14 cellular contexts compared by ENCODE assay signal in the genomic region with DNA sequence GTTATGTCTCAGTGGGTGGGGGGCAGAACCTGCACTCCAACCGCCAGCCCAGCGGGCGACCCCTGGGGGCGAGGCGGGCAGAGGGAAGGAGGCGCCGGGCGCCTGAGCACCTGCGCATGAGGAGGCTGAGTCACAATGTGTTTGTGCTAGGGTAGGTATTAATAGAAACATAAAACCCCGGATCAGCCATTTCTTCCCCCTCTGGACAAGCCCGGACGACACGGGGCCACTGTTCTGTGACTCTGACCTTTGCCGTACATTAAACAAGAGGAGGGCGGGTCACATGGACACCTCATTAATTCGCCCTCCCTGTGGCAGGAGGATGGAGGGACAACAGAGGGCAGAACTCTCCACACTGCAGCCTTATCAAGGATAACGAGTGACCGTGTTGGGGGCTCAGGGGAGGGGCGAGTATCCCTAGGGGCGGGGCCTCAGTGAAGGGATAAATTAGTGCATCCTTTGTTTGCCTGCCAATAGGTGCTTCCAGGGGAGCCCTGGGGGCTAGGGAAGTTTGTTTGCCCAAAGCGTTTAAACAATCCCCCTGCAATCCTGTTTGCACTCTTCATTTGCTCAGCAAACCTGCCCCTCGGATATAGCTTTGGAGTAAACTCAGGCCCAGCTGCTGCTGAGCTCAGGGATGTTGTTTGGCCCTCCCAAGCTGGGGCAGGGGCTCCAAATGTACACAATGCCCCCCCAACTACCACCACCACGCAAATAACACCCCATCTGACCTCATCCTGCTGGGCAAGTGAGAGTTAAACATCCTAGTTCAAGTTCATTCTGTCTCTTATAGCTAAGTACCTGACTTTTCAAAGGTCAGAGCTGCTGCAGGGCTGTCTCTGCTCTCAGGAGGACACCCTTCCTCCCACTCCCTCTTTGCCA.
DNase-seq lines count a peak whose midpoint lies in the region; ATAC-seq, FAIRE-seq and TF ChIP-seq lines count a peak whose summit lies in the region.
"Had no signal": no experiment of that assay in that cellular context is flagged by ENCODE, and none has a peak within 500 bp of the region (broad histone marks: within the 10 kb centered on the region; RNA-seq: fewer than 3 reads in every experiment).

No MANE protein-coding gene starts in this region.

- DNase-seq in right atrium auricular region (ENCODE audit: low spot score) (no peak), Right ventricle myocardium superior (no peak), NCI-H748 (lab: John Stamatoyannopoulos, UW; ENCODE audit: unreplicated experiment) (peak; percentile 95), hepatocyte (ENCODE audit: low spot score) (peak; percentile 66), GM12891 (ENCODE audit: insufficient read length, low spot score) (no peak)
- DNase-seq in activated T-helper 2 cell treated with anti-CD3 and anti-CD28 coated beads, Interferon-gamma antibody, Interleukin-2, Interleukin-4, amounts not matched to agents 10 μg/mL and 5 μg/mL and 100 μg/mL, durations not matched to agents 14 hours and 24 hours and 36 hours (ENCODE audit: low spot score): no peak
- DNase-seq: activated CD8-positive, alpha-beta memory T cell treated with anti-CD3 and anti-CD28 coated beads, Interleukin-2, amount 50 U/mL, for 4 hours; Karpas-422; midbrain; NCI-H524 treated with DMSO at 0.1 percent for 48 hours; stimulated activated CD8-positive, alpha-beta memory T cell treated with anti-CD3 and anti-CD28 coated beads, Interleukin-4, amount 100 ng/mL, for 48 hours; trophoblast cell had no signal

- ATAC-seq in Right ventricle myocardium superior (ENCODE audit: poor library complexity) (no peak), GM21528 (IDR thresholded peaks at IDR 0.05; ENCODE audit: low FRiP score, unreplicated experiment) (no peak), GM19395 (IDR thresholded peaks at IDR 0.05; ENCODE audit: unreplicated experiment) (no peak)

- no peaks in the 10 kb centered on the region for H3K9me3 Mint-ChIP-seq in activated T-helper 2 cell treated with anti-CD3 and anti-CD28 coated beads, Interferon-gamma antibody, Interleukin-2, Interleukin-4, amounts not matched to agents 10 μg/mL and 5 μg/mL and 100 μg/mL, durations not matched to agents 14 hours and 24 hours and 36 hours

- 47% methylated on average over 22 of the region's 23 CpGs for WGBS in hepatocyte (ENCODE audit: low lambda C conversion rate, missing lambda C conversion rate)

- H3K27me3 Mint-ChIP-seq in activated T-helper 2 cell treated with anti-CD3 and anti-CD28 coated beads, Interferon-gamma antibody, Interleukin-2, Interleukin-4, amounts not matched to agents 10 μg/mL and 5 μg/mL and 100 μg/mL, durations not matched to agents 14 hours and 24 hours and 36 hours (ENCODE audit: low read depth): no peaks in the 10 kb centered on the region

- no peaks in the 10 kb centered on the region for H4K20me1 ChIP-seq in hepatocyte (ENCODE audit: insufficient read depth, poor library complexity, severe bottlenecking)

- H3K27me3 ChIP-seq in right atrium auricular region (no peaks in the 10 kb centered on the region), hepatocyte (no peaks in the 10 kb centered on the region)

- no peak for FAIRE-seq in GM12891 (lab: Jason Lieb, UNC)

- H3K4me3 ChIP-seq in right atrium auricular region (no peak overlapping the region), hepatocyte (no peak overlapping the region)

- intact Hi-C loops in Right ventricle myocardium superior (cut with DNase I): no loop called here
- intact Hi-C loops in activated T-helper 2 cell treated with anti-CD3 and anti-CD28 coated beads, Interferon-gamma antibody, Interleukin-2, Interleukin-4, amounts not matched to agents 10 μg/mL and 5 μg/mL and 100 μg/mL, durations not matched to agents 14 hours and 24 hours and 36 hours (cut with micrococcal nuclease): no loop called here

- H3K9me3 ChIP-seq in right atrium auricular region (no peaks in the 10 kb centered on the region), hepatocyte (ENCODE audit: low read depth) (no peaks in the 10 kb centered on the region)

- TF ChIP-seq POLR2A in GM12891 (IDR thresholded peaks at IDR 0.05; ENCODE audit: low read depth, low read length): no peak

- H3K36me3 ChIP-seq in right atrium auricular region (no peaks in the 10 kb centered on the region), hepatocyte (replicated peaks; ENCODE audit: insufficient read depth, low read depth) (no peaks in the 10 kb centered on the region)

- H2AFZ ChIP-seq in hepatocyte: no peak overlapping the region

- H3K27ac ChIP-seq in right atrium auricular region (peak overlapping the region; percentile 81 to 86), hepatocyte (peak overlapping the region; percentile 59)

- H3K4me1 Mint-ChIP-seq in activated T-helper 2 cell treated with anti-CD3 and anti-CD28 coated beads, Interferon-gamma antibody, Interleukin-2, Interleukin-4, amounts not matched to agents 10 μg/mL and 5 μg/mL and 100 μg/mL, durations not matched to agents 14 hours and 24 hours and 36 hours (ENCODE audit: low read depth): no peaks in the 10 kb centered on the region

- H3K4me1 ChIP-seq in right atrium auricular region (peaks cover 0 to 52% of the 10 kb centered on the region in 2 donors), hepatocyte (ENCODE audit: insufficient read depth) (peaks cover 51% of the 10 kb centered on the region)

- no peak overlapping the region for H3K27ac Mint-ChIP-seq in activated T-helper 2 cell treated with anti-CD3 and anti-CD28 coated beads, Interferon-gamma antibody, Interleukin-2, Interleukin-4, amounts not matched to agents 10 μg/mL and 5 μg/mL and 100 μg/mL, durations not matched to agents 14 hours and 24 hours and 36 hours

- H3K4me3 Mint-ChIP-seq in activated T-helper 2 cell treated with anti-CD3 and anti-CD28 coated beads, Interferon-gamma antibody, Interleukin-2, Interleukin-4, amounts not matched to agents 10 μg/mL and 5 μg/mL and 100 μg/mL, durations not matched to agents 14 hours and 24 hours and 36 hours (ENCODE audit: low read depth): no peak overlapping the region

- no peaks in the 10 kb centered on the region for H3K9me2 ChIP-seq in hepatocyte (replicated peaks; ENCODE audit: insufficient read depth)

- H3K4me2 ChIP-seq in hepatocyte: peak overlapping the region; percentile 19

- H3K36me3 Mint-ChIP-seq in activated T-helper 2 cell treated with anti-CD3 and anti-CD28 coated beads, Interferon-gamma antibody, Interleukin-2, Interleukin-4, amounts not matched to agents 10 μg/mL and 5 μg/mL and 100 μg/mL, durations not matched to agents 14 hours and 24 hours and 36 hours (ENCODE audit: low read depth): no peaks in the 10 kb centered on the region

- H3K79me2 ChIP-seq in hepatocyte: no peaks in the 10 kb centered on the region

- TF ChIP-seq CTCF in right atrium auricular region (IDR thresholded peaks at IDR 0.05) (no peak), hepatocyte (IDR thresholded peaks at IDR 0.05; ENCODE audit: poor library complexity) (peak; percentile 6)

TF ChIP-seq in GM12891, 5 proteins besides CTCF, POLR2A, EP300 and RAD21:
- TF ChIP-seq POLR2AphosphoS5 (IDR thresholded peaks at IDR 0.05; ENCODE audit: low read depth, low read length) (no peak), POU2F2 (IDR thresholded peaks at IDR 0.05; ENCODE audit: low read depth, low read length) (no peak), PAX5 (IDR thresholded peaks at IDR 0.05; ENCODE audit: insufficient read depth, low read length, severe bottlenecking) (no peak), TAF1 (IDR thresholded peaks at IDR 0.05; ENCODE audit: low read depth, low read length) (no peak), SPI1 (IDR thresholded peaks at IDR 0.05; ENCODE audit: low read depth, low read length) (no peak)
TF ChIP-seq in GM12891: peak in this region for 0.

Comparison
In these comparisons a context has a peak if more than half of its experiments do, and no peak if none do; other contexts are left out.
1. DNase-seq: peak in NCI-H748 (single experiment) and hepatocyte (single experiment); none in right atrium auricular region (single experiment), Right ventricle myocardium superior (single experiment), activated T-helper 2 cell treated with anti-CD3 and anti-CD28 coated beads, Interferon-gamma antibody, Interleukin-2, Interleukin-4, amounts not matched to agents 10 μg/mL and 5 μg/mL and 100 μg/mL, durations not matched to agents 14 hours and 24 hours and 36 hours (single experiment) and GM12891 (single experiment).